8 cellular contexts compared by ENCODE assay signal in the genomic region with DNA sequence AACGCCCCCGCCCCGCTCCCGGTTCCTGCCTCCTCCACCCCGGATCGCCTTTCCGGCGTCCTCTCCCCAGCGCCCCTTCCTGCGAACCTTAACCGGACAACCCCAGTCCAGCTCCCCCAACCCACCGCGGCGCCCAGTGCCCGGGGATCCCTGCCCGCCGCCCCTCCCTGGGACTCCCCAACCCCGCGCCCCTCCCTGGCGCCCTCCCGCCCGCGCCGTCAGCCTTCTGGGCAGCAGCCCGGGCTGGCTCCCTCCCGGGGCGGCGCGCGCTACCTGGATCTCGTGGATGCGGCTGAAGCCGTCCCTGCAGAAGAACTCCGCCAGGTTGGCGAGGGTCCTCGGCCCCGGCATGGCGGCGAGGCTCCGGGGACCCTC. TPM values are rescaled to one million over a fixed set of nuclear protein-coding genes. Genes with fewer than 3 reads are reported as not detected.
A peak's percentile ranks its signal among the peaks of the same experiment; 100 is the strongest.
DNase-seq lines count a peak whose midpoint lies in the region; ATAC-seq lines count a peak whose summit lies in the region.

No MANE protein-coding gene starts in this region.

- H3K4me1 Mint-ChIP-seq in activated naive CD8-positive, alpha-beta T cell treated with anti-CD3 and anti-CD28 coated beads, Interleukin-2, amount 10 ng/mL, durations not matched to agents 7 days and 5 days, result peaks cover 12% of the 10 kb centered on the region

- H3K9me3 Mint-ChIP-seq in activated naive CD8-positive, alpha-beta T cell treated with anti-CD3 and anti-CD28 coated beads, Interleukin-2, amount 10 ng/mL, durations not matched to agents 7 days and 5 days, result no peaks in the 10 kb centered on the region

- H3K9me3 ChIP-seq in stomach smooth muscle (ENCODE audit: control insufficient read depth in 2 of 2, low read length in 2 of 2), result no peaks in the 10 kb centered on the region

- peak; percentile 16 for ATAC-seq in activated naive CD8-positive, alpha-beta T cell treated with anti-CD3 and anti-CD28 coated beads, Interleukin-2, amount 10 ng/mL, durations not matched to agents 7 days and 5 days (ENCODE audit: low read depth)
- no peak for ATAC-seq in HG03045 (IDR thresholded peaks at IDR 0.05; ENCODE audit: unreplicated experiment)

- peaks cover 8% of the 10 kb centered on the region for H3K36me3 Mint-ChIP-seq in activated naive CD8-positive, alpha-beta T cell treated with anti-CD3 and anti-CD28 coated beads, Interleukin-2, amount 10 ng/mL, durations not matched to agents 7 days and 5 days

- peak overlapping the region; percentile 44 for H3K4me3 Mint-ChIP-seq in activated naive CD8-positive, alpha-beta T cell treated with anti-CD3 and anti-CD28 coated beads, Interleukin-2, amount 10 ng/mL, durations not matched to agents 7 days and 5 days

- no peak overlapping the region for H3K27ac ChIP-seq in stomach smooth muscle (ENCODE audit: low read length)

- H3K27me3 Mint-ChIP-seq in activated naive CD8-positive, alpha-beta T cell treated with anti-CD3 and anti-CD28 coated beads, Interleukin-2, amount 10 ng/mL, durations not matched to agents 7 days and 5 days, result peaks cover 77% of the 10 kb centered on the region

- peaks cover 13 to 22% of the 10 kb centered on the region in 2 donors for H3K27me3 ChIP-seq in stomach smooth muscle (ENCODE audit: control insufficient read depth in 1 of 2, insufficient read depth in 2 of 2, low read length in 2 of 2)

- H3K4me3 ChIP-seq in stomach smooth muscle (ENCODE audit: low read length in 2 of 2), result peak overlapping the region; percentile 24 to 71

- POLR2A ChIA-PET in activated naive CD8-positive, alpha-beta T cell treated with anti-CD3 and anti-CD28 coated beads, Interleukin-2, amount 10 ng/mL, durations not matched to agents 7 days and 5 days (lab: Charles Lee), result no interaction called here

- H3K27ac Mint-ChIP-seq in activated naive CD8-positive, alpha-beta T cell treated with anti-CD3 and anti-CD28 coated beads, Interleukin-2, amount 10 ng/mL, durations not matched to agents 7 days and 5 days, result no peak overlapping the region

- H3K4me1 ChIP-seq in stomach smooth muscle (ENCODE audit: control insufficient read depth, insufficient read depth, low read length), result peaks cover 13% of the 10 kb centered on the region

- no peaks in the 10 kb centered on the region for H3K36me3 ChIP-seq in stomach smooth muscle (ENCODE audit: control insufficient read depth in 2 of 2, insufficient read depth in 2 of 2, low read length in 2 of 2)

- peak overlapping the region in 1 of 2 donors; percentile 48 for H3K9ac ChIP-seq in stomach smooth muscle (ENCODE audit: low read length in 2 of 2)

- DNase-seq in NCI-H748 (lab: John Stamatoyannopoulos, UW; ENCODE audit: unreplicated experiment) (peak; percentile 35), NCI-H748 treated with DMSO at 0.1 percent for 48 hours (lab: John Stamatoyannopoulos, UW) (no peak), islet precursor cell (peak; percentile 78), middle frontal gyrus (ENCODE audit: extremely low spot score, low spot score) (no peak), hepatic stellate cell (ENCODE audit: low spot score) (no peak)
- DNase-seq in activated naive CD8-positive, alpha-beta T cell treated with anti-CD3 and anti-CD28 coated beads, Interleukin-2, amount 10 ng/mL, durations not matched to agents 7 days and 5 days, result peak; percentile 42

RNA-seq across cellular contexts. Expression of a gene that starts 0.4 kb away (rescaled TPM):
- total RNA-seq in activated naive CD8-positive, alpha-beta T cell treated with anti-CD3 and anti-CD28 coated beads, Interleukin-2, amount 10 ng/mL, durations not matched to agents 7 days and 5 days, result not detected

Comparison
In these comparisons a context has a peak if more than half of its experiments do, and no peak if none do; other contexts are left out.
1. DNase-seq: peak in NCI-H748 (single experiment), activated naive CD8-positive, alpha-beta T cell treated with anti-CD3 and anti-CD28 coated beads, Interleukin-2, amount 10 ng/mL, durations not matched to agents 7 days and 5 days (single experiment) and islet precursor cell (single experiment); none in NCI-H748 treated with DMSO at 0.1 percent for 48 hours (single experiment), middle frontal gyrus (single experiment) and hepatic stellate cell (single experiment).